10 cellular contexts compared by ENCODE assay signal in the genomic region with DNA sequence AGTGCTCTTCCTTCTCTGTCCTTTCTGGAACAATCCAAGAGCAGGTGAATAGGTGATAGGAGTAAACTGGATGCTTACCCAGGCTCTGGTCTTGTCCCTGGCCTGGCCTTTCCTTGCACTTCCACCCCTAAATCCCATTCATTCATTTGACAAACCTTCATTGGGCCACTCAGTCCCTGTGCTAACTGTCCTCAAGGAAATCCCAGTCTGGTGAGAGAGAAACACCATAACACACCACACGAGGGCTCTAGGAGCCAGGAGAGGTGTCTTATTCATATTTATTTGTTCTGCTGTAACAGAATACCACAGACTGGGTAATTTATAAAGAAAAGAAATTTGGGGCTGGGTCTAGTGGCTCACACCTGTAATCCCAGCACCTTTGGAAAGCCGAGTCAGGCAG. TPM values are rescaled to one million over a fixed set of nuclear protein-coding genes. Genes with fewer than 3 reads are reported as not detected.
DNase-seq lines count a peak whose midpoint lies in the region; ATAC-seq and TF ChIP-seq lines count a peak whose summit lies in the region.
"Had no signal": no experiment of that assay in that cellular context is flagged by ENCODE, and none has a peak within 500 bp of the region (broad histone marks: within the 10 kb centered on the region; RNA-seq: fewer than 3 reads in every experiment).

No MANE protein-coding gene starts in this region.

- H3K4me3 ChIP-seq in Loucy (ENCODE audit: low read length, poor library complexity, severe bottlenecking) (no peak overlapping the region), body of pancreas (no peak overlapping the region)

- intact Hi-C loops in body of pancreas (cut with DNase I): no loop called here

- DNase-seq in DMS153 treated with DMSO at 0.1 percent for 48 hours (lab: John Stamatoyannopoulos, UW; ENCODE audit: unreplicated experiment): peak; percentile 6
- DNase-seq in DMS153 (lab: John Stamatoyannopoulos, UW): no peak
- peak in 1 of 4 donors; percentile 38 for DNase-seq in body of pancreas
- DNase-seq in neural crest cell (ENCODE audit: low read depth, low spot score): no peak
- DNase-seq in nephron progenitor cell: no peak
- DNase-seq in retina: no peak
- DNase-seq: activated T-cell treated with anti-CD3 and anti-CD28 coated beads for 4 hours had no signal

- peaks cover 13% of the 10 kb centered on the region; the same call in 1 of the 2 replicates for H3K79me2 ChIP-seq in Loucy (ENCODE audit: insufficient read depth, low read length)

- H2AFZ ChIP-seq in Loucy (ENCODE audit: low read length): no peak overlapping the region

- H3F3A ChIP-seq in Loucy (ENCODE audit: low read depth): no peaks in the 10 kb centered on the region

- no peak overlapping the region for H3K4me2 ChIP-seq in Loucy (ENCODE audit: low read depth, low read length, poor library complexity, severe bottlenecking)

- H3K36me3 Mint-ChIP-seq in neural crest cell (ENCODE audit: low read depth) (peaks cover 9% of the 10 kb centered on the region), nephron progenitor cell (ENCODE audit: low read depth) (no peaks in the 10 kb centered on the region)

- no peak overlapping the region for H3K4me3 Mint-ChIP-seq in neural crest cell
- no peak overlapping the region for H3K4me3 Mint-ChIP-seq in nephron progenitor cell

- H3K27ac ChIP-seq in body of pancreas: no peak overlapping the region
- H3K27ac ChIP-seq: neutrophil had no signal

- H3K4me1 Mint-ChIP-seq in neural crest cell: peaks cover 17% of the 10 kb centered on the region
- H3K4me1 Mint-ChIP-seq in nephron progenitor cell: peaks cover 14% of the 10 kb centered on the region

- H3K9ac ChIP-seq in Loucy (ENCODE audit: low read depth, low read length, poor library complexity, severe bottlenecking): no peak overlapping the region

- peaks cover 16% of the 10 kb centered on the region for H3K4me1 ChIP-seq in Loucy (ENCODE audit: insufficient read depth, low read length, poor library complexity, severe bottlenecking)
- peaks cover 13% of the 10 kb centered on the region for H3K4me1 ChIP-seq in body of pancreas

- H3K36me3 ChIP-seq in Loucy (ENCODE audit: insufficient read depth, low read length): no peaks in the 10 kb centered on the region
- no peaks in the 10 kb centered on the region for H3K36me3 ChIP-seq in body of pancreas (replicated peaks in 1 of 2; ENCODE audit: insufficient read depth in 1 of 2, low read depth in 2 of 2)
- H3K36me3 ChIP-seq: neutrophil had no signal

- no peaks in the 10 kb centered on the region for H3K27me3 Mint-ChIP-seq in neural crest cell (ENCODE audit: low read depth)
- peaks cover 27% of the 10 kb centered on the region for H3K27me3 Mint-ChIP-seq in nephron progenitor cell (ENCODE audit: low read depth, poor library complexity)

- peak; percentile 50 for TF ChIP-seq CTCF in Loucy (conservative IDR thresholded peaks at IDR 0.05; ENCODE audit: low read length)
- TF ChIP-seq CTCF in body of pancreas (IDR thresholded peaks at IDR 0.05): peak in 4 of 7 experiments; percentile 34 to 51 (median 39)
- peak; percentile 21 for TF ChIP-seq CTCF in neural crest cell (conservative IDR thresholded peaks at IDR 0.05)
- no peak for TF ChIP-seq CTCF in nephron progenitor cell (IDR thresholded peaks at IDR 0.05)

- TF ChIP-seq POLR2A in body of pancreas (IDR thresholded peaks at IDR 0.05): no peak

- 25 to 35% methylated on average over 2 of the region's 2 CpGs for WGBS in body of pancreas, 2 donors

- no peaks in the 10 kb centered on the region for H3K9me3 ChIP-seq in Loucy (ENCODE audit: insufficient read depth, low read depth, low read length)
- H3K9me3 ChIP-seq in body of pancreas: no peaks in the 10 kb centered on the region
- H3K9me3 ChIP-seq: neutrophil had no signal

- H4K20me1 ChIP-seq in Loucy (ENCODE audit: insufficient read depth, low read length, poor library complexity, severe bottlenecking): no peaks in the 10 kb centered on the region

- H3K9me3 Mint-ChIP-seq in neural crest cell (no peaks in the 10 kb centered on the region), nephron progenitor cell (peaks cover under 1% of the 10 kb centered on the region)

- ATAC-seq in body of pancreas (no peak), HG02642 (IDR thresholded peaks at IDR 0.05; ENCODE audit: poor library complexity, unreplicated experiment) (no peak)

- H3K9me2 ChIP-seq in Loucy (replicated peaks; ENCODE audit: low read depth, low read length): no peaks in the 10 kb centered on the region

- H3K27ac Mint-ChIP-seq in neural crest cell (ENCODE audit: unreplicated experiment): no peak overlapping the region
- H3K27ac Mint-ChIP-seq in nephron progenitor cell: no peak overlapping the region

- H3K27me3 ChIP-seq in Loucy (ENCODE audit: insufficient read depth, low read length, poor library complexity, severe bottlenecking): no peaks in the 10 kb centered on the region
- no peaks in the 10 kb centered on the region for H3K27me3 ChIP-seq in body of pancreas

RNA-seq across cellular contexts. Expression of a gene that starts 22.8 kb away (rescaled TPM):
- total RNA-seq in body of pancreas (1 to 10 TPM; 1.8 to 4.0 TPM), neural crest cell (10.7 and 11.8 TPM in 2 replicates)

RNA-seq across cellular contexts. Expression of a gene that starts 30.0 kb away (rescaled TPM):
- not detected for total RNA-seq in body of pancreas
- total RNA-seq in neural crest cell: 8.7 and 8.8 TPM in 2 replicates

RNA-seq across cellular contexts. Expression of a gene that starts 36.7 kb away (rescaled TPM):
- not detected for total RNA-seq in body of pancreas
- not detected in 2 replicates for total RNA-seq in neural crest cell
